Comparison of ENCODE assay signal across 9 cellular contexts in genomic region chr15:38554354-38554753, GRCh38. TPM values are rescaled to one million over a fixed set of nuclear protein-coding genes. Genes with fewer than 3 reads are reported as not detected.
DNase-seq lines count a peak whose midpoint lies in the region; ATAC-seq and TF ChIP-seq lines count a peak whose summit lies in the region.
"Had no signal": no experiment of that assay in that cellular context is flagged by ENCODE, and none has a peak within 500 bp of the region (broad histone marks: within the 10 kb centered on the region; RNA-seq: fewer than 3 reads in every experiment).

No MANE protein-coding gene starts in this region.

- TF ChIP-seq CTCF in upper lobe of left lung (IDR thresholded peaks at IDR 0.05) = no peak

- 66 to 75% methylated on average over 3 to 4 of the region's 4 CpGs for WGBS in upper lobe of left lung, 2 donors

- no peak overlapping the region for H3K4me3 ChIP-seq in upper lobe of left lung

- peak overlapping the region; percentile 9 for H3K4me3 Mint-ChIP-seq in activated T-cell treated with anti-CD3 and anti-CD28 coated beads, Interleukin-2, amount 50 U/mL, for 4 hours

- H3K36me3 Mint-ChIP-seq in activated T-cell treated with anti-CD3 and anti-CD28 coated beads, Interleukin-2, amount 50 U/mL, for 4 hours (ENCODE audit: insufficient read depth) = peaks cover 46% of the 10 kb centered on the region

- no peaks in the 10 kb centered on the region for H3K9me3 ChIP-seq in upper lobe of left lung

- peaks cover 0 to 6% (median 0%) of the 10 kb centered on the region in 4 donors for H3K4me1 ChIP-seq in upper lobe of left lung

- no peaks in the 10 kb centered on the region for H3K27me3 Mint-ChIP-seq in activated T-cell treated with anti-CD3 and anti-CD28 coated beads, Interleukin-2, amount 50 U/mL, for 4 hours (ENCODE audit: low read depth)

- no peak overlapping the region for H3K27ac ChIP-seq in upper lobe of left lung

- H3K4me1 Mint-ChIP-seq in activated T-cell treated with anti-CD3 and anti-CD28 coated beads, Interleukin-2, amount 50 U/mL, for 4 hours (ENCODE audit: low read depth) = peaks cover 92% of the 10 kb centered on the region

- H3K9me3 Mint-ChIP-seq in activated T-cell treated with anti-CD3 and anti-CD28 coated beads, Interleukin-2, amount 50 U/mL, for 4 hours = no peaks in the 10 kb centered on the region

- TF ChIP-seq POLR2A in upper lobe of left lung (IDR thresholded peaks at IDR 0.05) = no peak

- DNase-seq in activated T-cell treated with anti-CD3 and anti-CD28 coated beads, Interleukin-2, amount 50 U/mL, for 4 hours = no peak
- peak; percentile 38 to 42 for DNase-seq in stimulated activated CD4-positive, alpha-beta T cell treated with anti-CD3 and anti-CD28 coated beads, Interleukin-2, amount 100 ng/mL, for 24 hours
- DNase-seq in left ventricle myocardium superior (no peak), upper lobe of left lung (no peak)
- DNase-seq: caudate nucleus, Kasumi-1 had no signal

- peak; percentile 76 for ATAC-seq in GM18873 (IDR thresholded peaks at IDR 0.05; ENCODE audit: low FRiP score, unreplicated experiment)
- ATAC-seq in HG02870 (IDR thresholded peaks at IDR 0.05; ENCODE audit: unreplicated experiment) = peak; percentile 63
- ATAC-seq in activated T-cell treated with anti-CD3 and anti-CD28 coated beads, Interleukin-2, amount 50 U/mL, for 4 hours = peak; percentile 74 to 75
- ATAC-seq in left ventricle myocardium superior = no peak
- ATAC-seq in upper lobe of left lung (ENCODE audit: low FRiP score in 2 of 2) = no peak
- no peak for ATAC-seq in HG03139 (IDR thresholded peaks at IDR 0.05; ENCODE audit: unreplicated experiment)

- no peak for TF ChIP-seq EP300 in upper lobe of left lung (IDR thresholded peaks at IDR 0.05)

- H3K36me3 ChIP-seq in upper lobe of left lung = no peaks in the 10 kb centered on the region

- no peaks in the 10 kb centered on the region for H3K27me3 ChIP-seq in upper lobe of left lung

- intact Hi-C loops in left ventricle myocardium superior (cut with micrococcal nuclease) = no loop called here

RNA-seq across cellular contexts. Expression of gene RASGRP1, which starts 10.3 kb away (rescaled TPM):
- total RNA-seq in activated T-cell treated with anti-CD3 and anti-CD28 coated beads, Interleukin-2, amount 50 U/mL, for 4 hours = 10 to 100 TPM; 36.9 to 55.5 (median 47.6) TPM
- total RNA-seq in left ventricle myocardium superior = 0.42 TPM
- 1 to 10 TPM; 2.9 to 6.8 (median 4.6) TPM for total RNA-seq in upper lobe of left lung

Comparison
In these comparisons a context has a peak if more than half of its experiments do, and no peak if none do; other contexts are left out.
1. ATAC-seq: peak in GM18873 (single experiment), HG02870 (single experiment) and activated T-cell treated with anti-CD3 and anti-CD28 coated beads, Interleukin-2, amount 50 U/mL, for 4 hours (2 of 2); none in left ventricle myocardium superior (single experiment), upper lobe of left lung (0 of 2) and HG03139 (single experiment).
2. DNase-seq: peak in stimulated activated CD4-positive, alpha-beta T cell treated with anti-CD3 and anti-CD28 coated beads, Interleukin-2, amount 100 ng/mL, for 24 hours (2 of 2); none in activated T-cell treated with anti-CD3 and anti-CD28 coated beads, Interleukin-2, amount 50 U/mL, for 4 hours (single experiment), left ventricle myocardium superior (single experiment) and upper lobe of left lung (0 of 2).
3. RNA of gene RASGRP1, which starts 10.3 kb away (total RNA-seq): 36.9 to 55.5 TPM in activated T-cell treated with anti-CD3 and anti-CD28 coated beads, Interleukin-2, amount 50 U/mL, for 4 hours; 2.9 to 6.8 TPM in upper lobe of left lung and 0.42 TPM in left ventricle myocardium superior (single experiment); every median in the first group is over 4 times any median in the second.